ENCODE assay signal across 9 cellular contexts in genomic region chr7:100965723-100966541, GRCh38. TPM values are rescaled to one million over a fixed set of nuclear protein-coding genes. Genes with fewer than 3 reads are reported as not detected.
DNase-seq lines count a peak whose midpoint lies in the region; ATAC-seq and TF ChIP-seq lines count a peak whose summit lies in the region.
"Had no signal": no experiment of that assay in that cellular context is flagged by ENCODE, and none has a peak within 500 bp of the region (broad histone marks: within the 10 kb centered on the region; RNA-seq: fewer than 3 reads in every experiment).

No MANE protein-coding gene starts in this region.

- no peak overlapping the region for H3K27ac ChIP-seq in naive thymus-derived CD4-positive, alpha-beta T cell (ENCODE audit: low read depth, low read length)

- peak overlapping the region in 1 of 9 donors; percentile 6 for H3K27ac Mint-ChIP-seq in naive thymus-derived CD4-positive, alpha-beta T cell

- intact Hi-C loops in naive thymus-derived CD4-positive, alpha-beta T cell (cut with micrococcal nuclease), result loop anchor here (1.0 to 5.0 kb wide), 5 partner anchors 69 to 111 kb away; partner anchors contain the start of gene ACHE (in 1 of the 2)

- CTCF ChIA-PET in naive thymus-derived CD4-positive, alpha-beta T cell (lab: Charles Lee), result no interaction called here

- H3K4me3 Mint-ChIP-seq in naive thymus-derived CD4-positive, alpha-beta T cell, result peak overlapping the region; percentile 71 to 89 (median 84)

- H3K27me3 Mint-ChIP-seq in naive thymus-derived CD4-positive, alpha-beta T cell, result peaks cover 42 to 65% (median 61%) of the 10 kb centered on the region in 5 donors

- H3K9me3 Mint-ChIP-seq in naive thymus-derived CD4-positive, alpha-beta T cell, result peaks cover 0 to 1% (median 0%) of the 10 kb centered on the region in 11 donors

- peak; percentile 51 for TF ChIP-seq CTCF in epithelial cell of esophagus (IDR thresholded peaks at IDR 0.05; ENCODE audit: insufficient read depth, low read depth, low read length, missing control alignments)

- peak; percentile 58 for DNase-seq in EH (ENCODE audit: low read depth)
- peak; percentile 61 to 64 for DNase-seq in activated CD4-positive, alpha-beta T cell treated with anti-CD3 and anti-CD28 coated beads, Interleukin-2, amount 50 U/mL, for 4 hours
- peak; percentile 58 for DNase-seq in epithelial cell of esophagus (ENCODE audit: low read depth)
- peak; percentile 21 to 88 (median 52) for DNase-seq in naive thymus-derived CD4-positive, alpha-beta T cell
- DNase-seq in stimulated activated naive CD8-positive, alpha-beta T cell treated with anti-CD3 and anti-CD28 coated beads, Interleukin-15, Interleukin-2, amounts not matched to agents 100 U/mL and 50 U/mL, for 24 hours, result peak; percentile 91
- DNase-seq in DMS153 treated with DMSO at 0.1 percent for 48 hours (lab: John Stamatoyannopoulos, UW; ENCODE audit: unreplicated experiment), result no peak

- no peaks in the 10 kb centered on the region for H3K36me3 Mint-ChIP-seq in naive thymus-derived CD4-positive, alpha-beta T cell

- H3K4me1 ChIP-seq in naive thymus-derived CD4-positive, alpha-beta T cell (ENCODE audit: control insufficient read depth in 2 of 2, insufficient read depth in 2 of 2, low read length in 2 of 2), result peaks cover 0 to 17% of the 10 kb centered on the region in 2 donors

- peaks cover 12 to 33% of the 10 kb centered on the region in 2 donors for H3K27me3 ChIP-seq in naive thymus-derived CD4-positive, alpha-beta T cell (ENCODE audit: control insufficient read depth in 2 of 2, insufficient read depth in 2 of 2, low read length in 2 of 2)

- ATAC-seq in HG03442 (IDR thresholded peaks at IDR 0.05; ENCODE audit: unreplicated experiment), result peak; percentile 54
- peak; percentile 73 for ATAC-seq in naive thymus-derived CD4-positive, alpha-beta T cell
- peak; percentile 72 for ATAC-seq in stimulated activated naive CD8-positive, alpha-beta T cell treated with anti-CD3 and anti-CD28 coated beads, Interleukin-15, Interleukin-2, amounts not matched to agents 100 U/mL and 50 U/mL, for 24 hours
- ATAC-seq in HG02588 (IDR thresholded peaks at IDR 0.05; ENCODE audit: unreplicated experiment), result no peak

- no peaks in the 10 kb centered on the region for H3K36me3 ChIP-seq in naive thymus-derived CD4-positive, alpha-beta T cell (ENCODE audit: control insufficient read depth in 2 of 3, insufficient read depth in 3 of 3, low read length in 3 of 3)

- POLR2A ChIA-PET in naive thymus-derived CD4-positive, alpha-beta T cell (lab: Charles Lee), result no interaction called here

- H3K9me3 ChIP-seq in naive thymus-derived CD4-positive, alpha-beta T cell (ENCODE audit: control insufficient read depth in 2 of 3, low read length in 3 of 3), result no peaks in the 10 kb centered on the region

- H3K4me3 ChIP-seq in epithelial cell of esophagus (ENCODE audit: low read length), result no peak overlapping the region
- peak overlapping the region; percentile 52 for H3K4me3 ChIP-seq in naive thymus-derived CD4-positive, alpha-beta T cell (ENCODE audit: low read length)

- peaks cover 9 to 24% (median 16%) of the 10 kb centered on the region in 7 donors for H3K4me1 Mint-ChIP-seq in naive thymus-derived CD4-positive, alpha-beta T cell

RNA-seq across cellular contexts. Expression of gene MUC12, which starts 3.4 kb away (rescaled TPM):
- total RNA-seq in naive thymus-derived CD4-positive, alpha-beta T cell, result not detected
- not detected for polyA plus RNA-seq in naive thymus-derived CD4-positive, alpha-beta T cell

RNA-seq across cellular contexts. Expression of gene MUC3A, which starts 16.6 kb away (rescaled TPM):
- not detected for total RNA-seq in naive thymus-derived CD4-positive, alpha-beta T cell
- not detected for polyA plus RNA-seq in naive thymus-derived CD4-positive, alpha-beta T cell
- total RNA-seq: LHCN-M2 had no signal

RNA-seq across cellular contexts. Expression of gene MUC17, which starts 53.9 kb away (rescaled TPM):
- total RNA-seq in naive thymus-derived CD4-positive, alpha-beta T cell, result not detected
- not detected for polyA plus RNA-seq in naive thymus-derived CD4-positive, alpha-beta T cell
- total RNA-seq: LHCN-M2 had no signal
